ENCODE assay signal across 19 cellular contexts in genomic region chr12:4771172-4771959, GRCh38.
"Had no signal": no experiment of that assay in that cellular context is flagged by ENCODE, and none has a peak within 500 bp of the region (broad histone marks: within the 10 kb centered on the region; RNA-seq: fewer than 3 reads in every experiment).

No MANE protein-coding gene starts in this region.

- H3K4me1 ChIP-seq: body of pancreas, colonic mucosa, esophagus squamous epithelium, gastroesophageal sphincter, pancreas, psoas muscle, transverse colon, uterus had no signal

- H3K27me3 ChIP-seq: body of pancreas, colonic mucosa, gastroesophageal sphincter, pancreas, transverse colon, uterus had no signal

- H3K36me3 ChIP-seq: colonic mucosa, esophagus squamous epithelium, gastroesophageal sphincter, neutrophil, pancreas, transverse colon, uterus had no signal

- H3K9me3 Mint-ChIP-seq: activated CD4-positive, alpha-beta memory T cell treated with anti-CD3 and anti-CD28 coated beads, Interleukin-2, amount 10 ng/mL, durations not matched to agents 7 days and 5 days; activated naive CD8-positive, alpha-beta T cell treated with anti-CD3 and anti-CD28 coated beads, Interleukin-2, amount 50 U/mL, for 24 hours; naive thymus-derived CD4-positive, alpha-beta T cell; T-helper 1 cell treated with Interleukin-12 subunit alpha and Interleukin-12 subunit beta and Interleukin-4 antibody, amounts not matched to agents 30 μg/mL and 1 μg/mL, for 36 hours had no signal

- H3K4me3 ChIP-seq: body of pancreas, colonic mucosa, esophagus squamous epithelium, gastroesophageal sphincter, lung, pancreas, psoas muscle, transverse colon, uterus had no signal

- DNase-seq: activated CD4-positive, alpha-beta memory T cell treated with anti-CD3 and anti-CD28 coated beads, Interleukin-2, amount 10 ng/mL, durations not matched to agents 7 days and 5 days; activated CD4-positive, alpha-beta T cell treated with anti-CD3 and anti-CD28 coated beads for 48 hours; activated effector memory CD4-positive, alpha-beta T cell treated with anti-CD3 and anti-CD28 coated beads, Interleukin-2, amount 50 U/mL, for 16 hours; activated naive CD4-positive, alpha-beta T cell treated with anti-CD3 and anti-CD28 coated beads, Interleukin-2, amount 50 U/mL, for 16 hours; activated naive CD8-positive, alpha-beta T cell treated with anti-CD3 and anti-CD28 coated beads, Interleukin-2, amount 50 U/mL, for 24 hours; body of pancreas; colonic mucosa; esophagus squamous epithelium; naive thymus-derived CD4-positive, alpha-beta T cell; pancreas; psoas muscle; stimulated activated CD4-positive, alpha-beta T cell treated with anti-CD3 and anti-CD28 coated beads, Interleukin-1b, Interleukin-23, amount 100 ng/mL, for 48 hours; transverse colon; uterus had no signal

- FAIRE-seq: keratinocyte, pancreas had no signal

- H3K27ac Mint-ChIP-seq: activated CD4-positive, alpha-beta memory T cell treated with anti-CD3 and anti-CD28 coated beads, Interleukin-2, amount 10 ng/mL, durations not matched to agents 7 days and 5 days; activated naive CD8-positive, alpha-beta T cell treated with anti-CD3 and anti-CD28 coated beads, Interleukin-2, amount 50 U/mL, for 24 hours; naive thymus-derived CD4-positive, alpha-beta T cell; T-helper 1 cell treated with Interleukin-12 subunit alpha and Interleukin-12 subunit beta and Interleukin-4 antibody, amounts not matched to agents 30 μg/mL and 1 μg/mL, for 36 hours had no signal

- H3K9me3 ChIP-seq: body of pancreas, colonic mucosa, esophagus squamous epithelium, gastroesophageal sphincter, neutrophil, pancreas, psoas muscle, transverse colon, uterus had no signal

- ATAC-seq: activated naive CD8-positive, alpha-beta T cell treated with anti-CD3 and anti-CD28 coated beads, Interleukin-2, amount 50 U/mL, for 24 hours; body of pancreas; gastroesophageal sphincter; naive thymus-derived CD4-positive, alpha-beta T cell; pancreas; psoas muscle had no signal

- H3K4me1 Mint-ChIP-seq: activated CD4-positive, alpha-beta memory T cell treated with anti-CD3 and anti-CD28 coated beads, Interleukin-2, amount 10 ng/mL, durations not matched to agents 7 days and 5 days; activated naive CD8-positive, alpha-beta T cell treated with anti-CD3 and anti-CD28 coated beads, Interleukin-2, amount 50 U/mL, for 24 hours; naive thymus-derived CD4-positive, alpha-beta T cell had no signal

- H3K27ac ChIP-seq: body of pancreas, colonic mucosa, esophagus squamous epithelium, gastroesophageal sphincter, neutrophil, pancreas, psoas muscle, transverse colon, uterus had no signal

- H3K36me3 Mint-ChIP-seq: naive thymus-derived CD4-positive, alpha-beta T cell had no signal

- H3K4me3 Mint-ChIP-seq: activated CD4-positive, alpha-beta memory T cell treated with anti-CD3 and anti-CD28 coated beads, Interleukin-2, amount 10 ng/mL, durations not matched to agents 7 days and 5 days; activated naive CD8-positive, alpha-beta T cell treated with anti-CD3 and anti-CD28 coated beads, Interleukin-2, amount 50 U/mL, for 24 hours; naive thymus-derived CD4-positive, alpha-beta T cell; T-helper 1 cell treated with Interleukin-12 subunit alpha and Interleukin-12 subunit beta and Interleukin-4 antibody, amounts not matched to agents 30 μg/mL and 1 μg/mL, for 36 hours had no signal
